ENCODE assay signal across 10 cellular contexts in the genomic region with DNA sequence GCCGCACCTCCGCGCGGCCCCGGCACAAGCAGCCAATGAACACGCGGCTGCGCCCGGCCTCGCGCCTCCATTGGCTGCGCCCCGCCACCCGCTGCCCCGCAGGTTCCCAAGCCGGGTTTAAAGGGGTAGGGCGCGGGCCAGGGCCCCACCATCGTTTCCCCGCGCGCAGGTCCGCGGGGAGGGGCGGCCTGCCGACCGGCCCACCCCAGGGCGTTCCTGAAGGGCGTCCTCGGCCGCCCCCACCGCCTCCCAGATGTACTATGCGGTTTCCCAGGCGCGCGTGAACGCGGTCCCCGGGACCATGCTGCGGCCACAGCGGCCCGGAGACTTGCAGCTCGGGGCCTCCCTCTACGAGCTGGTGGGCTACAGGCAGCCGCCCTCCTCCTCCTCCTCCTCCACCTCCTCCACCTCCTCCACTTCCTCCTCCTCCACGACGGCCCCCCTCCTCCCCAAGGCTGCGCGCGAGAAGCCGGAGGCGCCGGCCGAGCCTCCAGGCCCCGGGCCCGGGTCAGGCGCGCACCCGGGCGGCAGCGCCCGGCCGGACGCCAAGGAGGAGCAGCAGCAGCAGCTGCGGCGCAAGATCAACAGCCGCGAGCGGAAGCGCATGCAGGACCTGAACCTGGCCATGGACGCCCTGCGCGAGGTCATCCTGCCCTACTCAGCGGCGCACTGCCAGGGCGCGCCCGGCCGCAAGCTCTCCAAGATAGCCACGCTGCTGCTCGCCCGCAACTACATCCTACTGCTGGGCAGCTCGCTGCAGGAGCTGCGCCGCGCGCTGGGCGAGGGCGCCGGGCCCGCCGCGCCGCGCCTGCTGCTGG. TPM values are rescaled to one million over a fixed set of nuclear protein-coding genes. Genes with fewer than 3 reads are reported as not detected.
DNase-seq lines count a peak whose midpoint lies in the region; ATAC-seq, FAIRE-seq and TF ChIP-seq lines count a peak whose summit lies in the region.
"Had no signal": no experiment of that assay in that cellular context is flagged by ENCODE, and none has a peak within 500 bp of the region (broad histone marks: within the 10 kb centered on the region; RNA-seq: fewer than 3 reads in every experiment).

A gene with protein sequence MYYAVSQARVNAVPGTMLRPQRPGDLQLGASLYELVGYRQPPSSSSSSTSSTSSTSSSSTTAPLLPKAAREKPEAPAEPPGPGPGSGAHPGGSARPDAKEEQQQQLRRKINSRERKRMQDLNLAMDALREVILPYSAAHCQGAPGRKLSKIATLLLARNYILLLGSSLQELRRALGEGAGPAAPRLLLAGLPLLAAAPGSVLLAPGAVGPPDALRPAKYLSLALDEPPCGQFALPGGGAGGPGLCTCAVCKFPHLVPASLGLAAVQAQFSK (plus strand): TSS at position 148 of the 818 bp plus-strand sequence. CDS start 106 bp downstream, at position 254.

- ATAC-seq in PC-3 (peak; percentile 75), K562 (no peak), HG03378 (IDR thresholded peaks at IDR 0.05; ENCODE audit: unreplicated experiment) (no peak)

- no peaks in the 10 kb centered on the region for H3F3A ChIP-seq in PC-3 (ENCODE audit: low read length, unreplicated experiment)

- CTCF ChIA-PET in PC-3 (lab: Charles Lee), result no interaction called here
- CTCF ChIA-PET in K562 (lab: Yijun Ruan, JAX; ENCODE audit: low intra/inter-chr PET ratio), result no interaction called here

- TF ChIP-seq EP300 in K562 (IDR thresholded peaks at IDR 0.05; ENCODE audit: low read length), result no peak

- H3K4me3 ChIP-seq in HAP-1 (peak within 1 kb of the TSS; percentile 36), PC-3 (ENCODE audit: low read length) (peak within 1 kb of the TSS; percentile 68), K562 (no peak within 1 kb of the TSS), spleen (peak within 1 kb of the TSS; percentile 12 to 73 (median 44))

- H3K27ac ChIP-seq in PC-3 (ENCODE audit: low read length) (no peak within 1 kb of the TSS), K562 (ENCODE audit: extremely low read depth, low read depth, low read length) (no peak within 1 kb of the TSS), spleen (peak within 1 kb of the TSS in 5 of 8 donors; percentile 22 to 87 (median 62))

- no peaks in the 10 kb centered on the region; the same call in 1 of the 2 replicates for H3K27me3 ChIP-seq in HAP-1 (ENCODE audit: low read depth)
- peaks cover 92% of the 10 kb centered on the region for H3K27me3 ChIP-seq in PC-3 (ENCODE audit: low read length)
- peaks cover 34 to 40% of the 10 kb centered on the region in 2 experiments for H3K27me3 ChIP-seq in K562 (ENCODE audit: control insufficient read depth in 2 of 2, insufficient read depth in 2 of 2, low read length in 2 of 2)
- H3K27me3 ChIP-seq in spleen (replicated peaks in 1 of 7), result peaks cover 0 to 100% (median 88%) of the 10 kb centered on the region in 7 donors

- peak within 1 kb of the TSS; percentile 93 for H3K4me2 ChIP-seq in PC-3 (ENCODE audit: low read length)
- H3K4me2 ChIP-seq in K562 (ENCODE audit: insufficient read depth, low read length), result no peak within 1 kb of the TSS

- POLR2A ChIA-PET in PC-3 (lab: Charles Lee; ENCODE audit: unreplicated experiment) (no interaction called here), K562 (lab: Yijun Ruan, JAX) (no interaction called here)

- peaks cover 4% of the 10 kb centered on the region for H3K4me1 ChIP-seq in HAP-1
- H3K4me1 ChIP-seq in PC-3 (ENCODE audit: insufficient read depth, low read length), result no peaks in the 10 kb centered on the region
- H3K4me1 ChIP-seq in K562 (replicated peaks in 1 of 2; ENCODE audit: control insufficient read depth in 2 of 2, insufficient read depth in 2 of 2, low read length in 2 of 2), result peaks cover 0 to 22% of the 10 kb centered on the region in 2 experiments; a peak in 2 of 5 replicates
- H3K4me1 ChIP-seq in spleen, result peaks cover 21 to 54% (median 31%) of the 10 kb centered on the region in 6 donors

- no peak for TF ChIP-seq RAD21 in K562 (CRISPR knock-in tag; conservative IDR thresholded peaks at IDR 0.05 in 1 of 2, IDR thresholded peaks at IDR 0.05 in 1 of 2)

- no peak for FAIRE-seq in K562 (lab: Jason Lieb, UNC)
- FAIRE-seq: endometrium, GM18507 had no signal

- H3K36me3 ChIP-seq in HAP-1 (replicated peaks) (no peaks in the 10 kb centered on the region), PC-3 (ENCODE audit: low read depth, low read length) (no peaks in the 10 kb centered on the region), K562 (ENCODE audit: control insufficient read depth, insufficient read depth, low read length) (no peaks in the 10 kb centered on the region), spleen (no peaks in the 10 kb centered on the region)

- no peak within 1 kb of the TSS for H3K9ac ChIP-seq in PC-3 (ENCODE audit: low read length)
- no peak within 1 kb of the TSS for H3K9ac ChIP-seq in K562 (ENCODE audit: insufficient read depth in 1 of 2, low read depth in 2 of 2, low read length in 2 of 2)

- no peaks in the 10 kb centered on the region for H3K79me2 ChIP-seq in PC-3 (ENCODE audit: low read length)
- no peaks in the 10 kb centered on the region for H3K79me2 ChIP-seq in K562 (ENCODE audit: control insufficient read depth, insufficient read depth, low read length)

- H3K9me3 ChIP-seq in HAP-1 (no peaks in the 10 kb centered on the region), PC-3 (ENCODE audit: low read length) (no peaks in the 10 kb centered on the region), K562 (replicated peaks; ENCODE audit: control insufficient read depth, insufficient read depth, low read depth, low read length) (0 out of 2 replicates have a peak, but pooled peaks cover 1% of the 10 kb centered on the region), spleen (peaks cover 0 to 14% (median 3%) of the 10 kb centered on the region in 8 donors)

- BruUV-seq in PC-3 (replicated peaks; lab: Mats Ljungman, UMichigan) (no TSS peak), K562 (replicated peaks; lab: Mats Ljungman, UMichigan) (no TSS peak)

- WGBS in K562 (ENCODE audit: insufficient coverage, low coverage, missing lambda C conversion rate), result 49% methylated on average over 60 of the region's 95 CpGs
- WGBS in spleen, 5 donors, result 1 to 6% (median 2%) methylated on average over 46 to 95 of the region's 95 CpGs

- no peak for TF ChIP-seq POLR2A in K562 (conservative IDR thresholded peaks at IDR 0.05)
- no peak for TF ChIP-seq POLR2A in spleen (IDR thresholded peaks at IDR 0.05)

- no peaks in the 10 kb centered on the region for H3K9me1 ChIP-seq in K562 (ENCODE audit: control insufficient read depth, insufficient read depth, low read length)

- no peaks in the 10 kb centered on the region for H3K9me2 ChIP-seq in PC-3 (replicated peaks; ENCODE audit: low read length)

- intact Hi-C loops in PC-3 (cut with micrococcal nuclease), result no loop called here
- intact Hi-C loops in K562 (cut with micrococcal nuclease), result no loop called here
- intact Hi-C loops in spleen (cut with DNase I; ENCODE audit: low total_unique reads), result no loop called here

- TF ChIP-seq CTCF in PC-3 (conservative IDR thresholded peaks at IDR 0.05; ENCODE audit: low read depth, low read length), result no peak
- TF ChIP-seq CTCF in K562 (IDR thresholded peaks at IDR 0.05 in 2 of 3, conservative IDR thresholded peaks at IDR 0.05 in 1 of 3; ENCODE audit: insufficient read depth in 2 of 3, low read depth in 1 of 3, low read length in 3 of 3), result no peak
- TF ChIP-seq CTCF in spleen (IDR thresholded peaks at IDR 0.05 in 8 of 11, conservative IDR thresholded peaks at IDR 0.05 in 3 of 11), result peak in 1 of 11 experiments; percentile 14

- in situ Hi-C loops in HAP-1 (cut with MboI; ENCODE audit: low sequenced_read_pairs) (no loop called here), K562 (cut with MboI) (no loop called here)

- H2AFZ ChIP-seq in PC-3 (ENCODE audit: low read length), result peak within 1 kb of the TSS; percentile 84
- H2AFZ ChIP-seq in K562 (ENCODE audit: low read depth, low read length), result no peak within 1 kb of the TSS

- DNase-seq in C1 segment of cervical spinal cord (lab: John Stamatoyannopoulos, UW) (peak in 12 of 14 donors; percentile 42 to 84 (median 61)), HAP-1 (ENCODE audit: low spot score in 2 of 2) (peak; percentile 51 to 79), PC-3 (peak; percentile 56), K562 (ENCODE audit: extremely low read depth in 1 of 4, low spot score in 3 of 4) (no peak), iPS-NIHi7 (ENCODE audit: extremely low spot score) (peak; percentile 95), spleen (peak; percentile 88), GOT3 (lab: John Stamatoyannopoulos, UW) (no peak)

- no peaks in the 10 kb centered on the region for H4K20me1 ChIP-seq in PC-3 (ENCODE audit: low read length)
- H4K20me1 ChIP-seq in K562 (replicated peaks; ENCODE audit: control insufficient read depth, insufficient read depth, low read length), result no peaks in the 10 kb centered on the region

RNA-seq across cellular contexts. Expression of the gene that starts here (rescaled TPM):
- total RNA-seq in PC-3 (2014; rRNA removed) (2.3 TPM in 1 of 2 replicates, not detected in the other), K562 (2014; rRNA removed) (not detected in 2 replicates), K562 (2014; rRNA removed; fragmentation: Illumina TruSeq; extraction: Trizol) (not detected in 2 replicates), K562 (2015; rRNA removed; fragmentation: Illumina TruSeq; extraction: Trizol) (not detected in 2 replicates), K562 (2021) (not detected in 2 replicates), spleen (1 to 10 TPM in 2 of 7 donors, under 1 TPM in 4, not detected in 1; 0.26 to 1.8 (median 0.58) TPM)
- not detected in 2 replicates for total RNA-seq in K562 (2011; cell fraction: chromatin; rRNA removed; ENCODE audit: low replicate concordance)
- not detected in 2 replicates for total RNA-seq in K562 (2011; cell fraction: nucleolus; rRNA removed)
- total RNA-seq in K562 (2011; cell fraction: nucleoplasm; rRNA removed), result not detected in 2 replicates
- polyA plus RNA-seq in K562 (2011; rRNA removed) (not detected in 2 replicates), K562 (2014; fragmentation: Illumina TruSeq; extraction: Trizol) (not detected in 2 replicates), K562 (2014; fragmentation: Nextera tagmentation; extraction: Ambion mirVana) (not detected), K562 (2014; rRNA removed) (not detected in 2 replicates), spleen (under 1 TPM in 2 of 3 donors, not detected in 1; 0.02 to 0.90 TPM)
- not detected in 2 replicates for polyA plus RNA-seq in K562 (2011; cell fraction: cytosol; rRNA removed)
- polyA plus RNA-seq in K562 (2011; cell fraction: nucleus; rRNA removed), result not detected in 2 replicates
- polyA plus RNA-seq in K562 (2012), result not detected in 2 replicates
- not detected in 2 replicates for polyA minus RNA-seq in K562 (2011; rRNA and poly(A)+ RNA removed)
- polyA minus RNA-seq in K562 (2011; cell fraction: cytosol; rRNA and poly(A)+ RNA removed), result not detected in 2 replicates
- polyA minus RNA-seq in K562 (2011; cell fraction: nucleus; rRNA and poly(A)+ RNA removed), result not detected in 2 replicates

Comparison
In these comparisons a context has a peak if more than half of its experiments do, and no peak if none do; other contexts are left out.
1. DNase-seq: peak in C1 segment of cervical spinal cord (12 of 14), HAP-1 (2 of 2), PC-3 (single experiment), iPS-NIHi7 (single experiment) and spleen (single experiment); none in K562 (0 of 4) and GOT3 (single experiment).
2. H3K27ac ChIP-seq: peak in spleen (5 of 8); none in PC-3 (single experiment) and K562 (single experiment).